19 cellular contexts compared by ENCODE assay signal in the genomic region with DNA sequence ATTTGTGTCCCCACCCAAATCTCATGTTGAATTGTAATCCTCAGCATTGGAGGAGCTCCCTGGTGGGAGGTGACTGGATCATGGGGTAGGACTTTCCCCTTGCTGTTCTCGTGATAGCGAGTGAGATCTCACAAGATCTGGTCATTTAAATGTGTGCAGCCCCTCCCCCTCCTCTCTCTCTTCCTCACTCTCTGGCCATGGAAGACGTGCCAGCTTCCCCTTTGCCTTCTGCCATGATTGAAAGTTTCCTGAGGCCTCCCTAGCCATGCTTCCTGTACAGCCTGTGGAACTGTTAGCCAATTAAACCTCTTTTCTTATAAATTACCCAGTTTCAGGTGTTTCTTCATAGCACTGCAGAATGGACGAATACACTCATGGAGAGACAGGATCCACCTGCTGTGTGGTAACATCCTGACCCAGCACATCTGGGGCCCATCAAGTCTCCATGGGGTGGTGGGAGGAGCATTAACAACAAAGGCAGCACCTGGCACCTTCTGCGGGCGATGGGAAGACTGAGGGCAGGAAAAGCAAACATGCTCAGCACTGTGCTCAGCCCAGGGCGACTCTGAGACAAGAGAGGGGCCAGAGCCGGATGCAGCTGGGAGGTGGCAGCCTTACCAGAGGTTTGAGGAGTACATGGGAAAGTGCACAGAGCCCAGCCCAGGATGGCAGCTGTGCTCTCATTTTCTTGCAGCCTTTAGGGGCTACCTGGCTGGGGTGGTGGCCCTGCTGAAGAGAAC. TPM values are rescaled to one million over a fixed set of nuclear protein-coding genes. Genes with fewer than 3 reads are reported as not detected.
DNase-seq lines count a peak whose midpoint lies in the region; ATAC-seq and TF ChIP-seq lines count a peak whose summit lies in the region.
"Had no signal": no experiment of that assay in that cellular context is flagged by ENCODE, and none has a peak within 500 bp of the region (broad histone marks: within the 10 kb centered on the region; RNA-seq: fewer than 3 reads in every experiment).

No MANE protein-coding gene starts in this region.

- no peaks in the 10 kb centered on the region for H4K20me1 ChIP-seq in KMS-11 (ENCODE audit: insufficient read depth)

- H3K79me2 ChIP-seq in KMS-11 (ENCODE audit: insufficient read depth, low read depth), result no peaks in the 10 kb centered on the region

- no peak overlapping the region for H2AFZ ChIP-seq in KMS-11 (ENCODE audit: low read depth)

- H3K4me3 ChIP-seq in KMS-11 (IDR thresholded peaks at IDR 0.05; ENCODE audit: insufficient read depth, low read depth, low read length), result no peak overlapping the region
- H3K4me3 ChIP-seq: MG63, tibial artery had no signal

- no peaks in the 10 kb centered on the region for H3K36me3 ChIP-seq in KMS-11 (ENCODE audit: insufficient read depth)
- H3K36me3 ChIP-seq: MG63, tibial artery had no signal

- ATAC-seq in sciatic nerve (no peak), GM21447 (IDR thresholded peaks at IDR 0.05; ENCODE audit: unreplicated experiment) (no peak)
- ATAC-seq: activated T-helper 17 cell treated with anti-CD3 and anti-CD28 coated beads, Interleukin-2, amount 50 U/mL, for 72 hours had no signal

- peaks cover 31% of the 10 kb centered on the region for H3K4me1 ChIP-seq in KMS-11 (ENCODE audit: low read depth, poor library complexity, severe bottlenecking)
- H3K4me1 ChIP-seq: tibial artery had no signal

- intact Hi-C loops in sciatic nerve (cut with DNase I), result no loop called here

- DNase-seq in NCI-H748 (lab: John Stamatoyannopoulos, UW; ENCODE audit: unreplicated experiment) (peak; percentile 81), NCI-H748 treated with DMSO at 0.1 percent for 48 hours (lab: John Stamatoyannopoulos, UW) (no peak), RPMI8226 (peak; percentile 89), sciatic nerve (ENCODE audit: low spot score) (peak; percentile 42), putamen (ENCODE audit: low spot score) (no peak), NCI-H2227 treated with DMSO at 0.1 percent for 48 hours (lab: John Stamatoyannopoulos, UW) (no peak)
- DNase-seq: central memory CD4-positive, alpha-beta T cell; effector CD8-positive, alpha-beta T cell; EL; MG63; NCI-H1694 treated with DMSO at 0.1 percent for 48 hours; NCI-H526 treated with DMSO at 0.1 percent for 48 hours had no signal

- H3K4me2 ChIP-seq in KMS-11, result peak overlapping the region; percentile 53

- TF ChIP-seq CTCF in KMS-11 (conservative IDR thresholded peaks at IDR 0.05; ENCODE audit: low read depth, low read length), result no peak

- peak overlapping the region; percentile 64 for H3K27ac ChIP-seq in KMS-11
- H3K27ac ChIP-seq: tibial artery had no signal

- H3K27me3 ChIP-seq in KMS-11 (ENCODE audit: insufficient read depth, low read depth), result no peaks in the 10 kb centered on the region
- H3K27me3 ChIP-seq: MG63, tibial artery had no signal

- no peak overlapping the region for H3K9ac ChIP-seq in KMS-11

RNA-seq across cellular contexts. Expression of a gene that starts 16.2 kb away (rescaled TPM):
- total RNA-seq in sciatic nerve, result not detected
- total RNA-seq: A673, mononuclear cell, renal cortical epithelial cell had no signal

RNA-seq across cellular contexts. Expression of a gene that starts 44.3 kb away (rescaled TPM):
- not detected for total RNA-seq in sciatic nerve
- total RNA-seq: A673; activated T-helper 17 cell treated with anti-CD3 and anti-CD28 coated beads, Interleukin-2, amount 50 U/mL, for 72 hours; mononuclear cell; renal cortical epithelial cell had no signal

Comparison
In these comparisons a context has a peak if more than half of its experiments do, and no peak if none do; other contexts are left out.
1. DNase-seq: peak in NCI-H748 (single experiment), RPMI8226 (single experiment) and sciatic nerve (single experiment); none in NCI-H748 treated with DMSO at 0.1 percent for 48 hours (single experiment), putamen (single experiment) and NCI-H2227 treated with DMSO at 0.1 percent for 48 hours (single experiment).